9 cellular contexts compared by ENCODE assay signal in genomic region chr11:13956988-13957387, GRCh38. TPM values are rescaled to one million over a fixed set of nuclear protein-coding genes. Genes with fewer than 3 reads are reported as not detected.
"Had no signal": no experiment of that assay in that cellular context is flagged by ENCODE, and none has a peak within 500 bp of the region (broad histone marks: within the 10 kb centered on the region; RNA-seq: fewer than 3 reads in every experiment).

No MANE protein-coding gene starts in this region.

- H3K4me3 ChIP-seq: K562 had no signal

- ATAC-seq: K562 had no signal

- DNase-seq: IMR-90, KBM-7, KG1 had no signal

- H3K4me2 ChIP-seq: KMS-11 had no signal

- FAIRE-seq: HTR-8/SVneo, K562 had no signal

- H3K27ac ChIP-seq: HL-60, KMS-11 had no signal

- H3K9ac ChIP-seq: KMS-11 had no signal

RNA-seq across cellular contexts. Expression of gene SPON1, which starts 5.5 kb away (rescaled TPM):
- total RNA-seq: HT-29, HT1080, K562 had no signal
